15 cellular contexts compared by ENCODE assay signal in genomic region chr2:122329266-122329665, GRCh38.
"Had no signal": no experiment of that assay in that cellular context is flagged by ENCODE, and none has a peak within 500 bp of the region (broad histone marks: within the 10 kb centered on the region; RNA-seq: fewer than 3 reads in every experiment).

No MANE protein-coding gene starts in this region.

- H3K4me3 ChIP-seq: left ventricle myocardium inferior, lower lobe of right lung, smooth muscle cell had no signal

- H3K36me3 Mint-ChIP-seq: memory B cell, mesothelial cell of epicardium, natural killer cell, type B pancreatic cell had no signal

- H3K9me3 ChIP-seq: left ventricle myocardium inferior, lower lobe of right lung had no signal

- H3K4me1 ChIP-seq: left ventricle myocardium inferior, lower lobe of right lung had no signal

- H3K27me3 Mint-ChIP-seq: memory B cell had no signal

- DNase-seq: effector memory CD4-positive, alpha-beta T cell; foreskin fibroblast; kidney; left cardiac atrium; left ventricle myocardium inferior; lower lobe of right lung; natural killer cell; right cardiac atrium; stimulated activated CD4-positive, alpha-beta T cell treated with anti-CD3 and anti-CD28 coated beads, Interleukin-2, amount 100 ng/mL, for 48 hours; stimulated activated naive CD4-positive, alpha-beta T cell treated with Interleukin-2 at 50 U/mL for 16 hours had no signal

- H3K4me1 Mint-ChIP-seq: memory B cell, mesothelial cell of epicardium, natural killer cell, neural crest cell had no signal

- H3K4me3 Mint-ChIP-seq: memory B cell, mesothelial cell of epicardium, natural killer cell, neural crest cell, type B pancreatic cell had no signal

- H3K36me3 ChIP-seq: left ventricle myocardium inferior, lower lobe of right lung had no signal

- H3K27ac ChIP-seq: left ventricle myocardium inferior, lower lobe of right lung had no signal

- H3K27ac Mint-ChIP-seq: memory B cell, mesothelial cell of epicardium, natural killer cell, type B pancreatic cell had no signal

- H3K9me3 Mint-ChIP-seq: memory B cell, mesothelial cell of epicardium, natural killer cell, neural crest cell had no signal
